Comparison of ENCODE assay signal across 27 cellular contexts in the genomic region with DNA sequence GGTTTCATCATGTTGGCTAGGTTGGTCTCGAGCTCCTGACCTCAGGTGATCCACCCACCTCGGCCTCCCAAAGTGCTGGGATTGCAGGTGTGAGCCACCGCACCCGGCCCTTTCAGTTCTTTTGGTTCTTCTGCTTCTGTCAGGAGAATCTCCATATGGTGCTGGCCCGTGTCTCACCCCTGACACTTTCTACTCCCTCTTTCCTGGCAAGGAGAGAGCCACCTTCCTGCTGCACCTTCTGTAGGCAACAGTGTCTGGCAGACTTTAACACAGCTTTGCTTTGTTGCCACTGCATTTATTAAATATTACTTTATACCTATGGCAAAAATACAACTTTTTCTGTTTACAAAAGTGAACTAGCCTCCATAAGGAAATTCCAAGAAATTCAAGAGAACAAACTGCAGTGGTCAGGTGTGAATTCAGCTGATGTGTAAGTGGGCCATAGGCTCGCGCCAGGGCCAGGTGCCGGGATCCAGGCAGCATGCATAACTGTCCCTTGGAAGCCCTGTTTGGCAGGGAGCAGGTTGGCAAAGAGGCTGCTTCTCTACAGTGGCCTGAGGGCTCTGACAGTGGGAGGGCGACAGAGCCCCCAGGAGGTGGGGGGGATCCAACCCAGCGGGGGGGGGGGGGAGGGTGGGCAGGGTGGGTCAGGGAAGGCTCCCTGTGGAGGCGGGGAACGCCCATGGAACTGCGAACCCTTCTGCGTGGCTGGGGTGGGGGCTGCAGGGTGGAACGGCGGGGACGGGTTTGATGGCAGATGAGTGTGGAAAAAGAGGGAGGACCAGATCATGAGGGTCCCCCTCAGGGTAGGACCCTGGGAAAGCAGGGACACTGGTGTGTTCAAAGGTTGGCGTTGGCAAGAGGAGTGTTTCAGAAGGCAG. TPM values are rescaled to one million over a fixed set of nuclear protein-coding genes. Genes with fewer than 3 reads are reported as not detected.
DNase-seq lines count a peak whose midpoint lies in the region; ATAC-seq, FAIRE-seq and TF ChIP-seq lines count a peak whose summit lies in the region.
"Had no signal": no experiment of that assay in that cellular context is flagged by ENCODE, and none has a peak within 500 bp of the region (broad histone marks: within the 10 kb centered on the region; RNA-seq: fewer than 3 reads in every experiment).

No MANE protein-coding gene starts in this region.

- intact Hi-C loops in CD14-positive monocyte (cut with micrococcal nuclease) = no loop called here
- intact Hi-C loops in K562 (cut with micrococcal nuclease) = no loop called here

- DNase-seq in CD14-positive monocyte (ENCODE audit: low spot score) (no peak), K562 (ENCODE audit: extremely low read depth in 1 of 4, low spot score in 3 of 4) (no peak), memory B cell (ENCODE audit: low spot score in 2 of 2) (no peak), NCI-H345 treated with DMSO at 0.1 percent for 48 hours (lab: John Stamatoyannopoulos, UW; ENCODE audit: unreplicated experiment) (no peak), OCI-M1 (lab: John Stamatoyannopoulos, UW) (no peak)
- DNase-seq: ACHN; activated CD4-positive, alpha-beta T cell treated with anti-CD3 and anti-CD28 coated beads, Interleukin-2, amount 50 U/mL, for 48 hours; activated CD4-positive, CD25-positive, alpha-beta regulatory T cell; anterior cingulate cortex; EL; left colon; naive B cell; NCI-H1105; NCI-H2029; NCI-H2227 treated with DMSO at 0.1 percent for 48 hours; NCI-H774; occipital lobe; SK-N-SH; uterus had no signal

- POLR2A ChIA-PET in K562 (lab: Yijun Ruan, JAX) = interaction anchor here (0.6 to 3.3 kb wide), 3 partner anchors 9 to 324 kb away, joined by 3 to 15 read pairs (median 4); no protein-coding TSS in a partner anchor

- CTCF ChIA-PET in K562 (lab: Yijun Ruan, JAX; ENCODE audit: low intra/inter-chr PET ratio) = no interaction called here

- peaks cover 0 to 4% (median 0%) of the 10 kb centered on the region in 7 donors for H3K9me3 Mint-ChIP-seq in CD14-positive monocyte
- H3K9me3 Mint-ChIP-seq in memory B cell = no peaks in the 10 kb centered on the region
- H3K9me3 Mint-ChIP-seq: naive B cell had no signal

- TF ChIP-seq CTCF in CD14-positive monocyte (IDR thresholded peaks at IDR 0.05) (no peak), K562 (IDR thresholded peaks at IDR 0.05 in 2 of 3, conservative IDR thresholded peaks at IDR 0.05 in 1 of 3; ENCODE audit: insufficient read depth in 2 of 3, low read depth in 1 of 3, low read length in 3 of 3) (no peak)

- H3K36me3 Mint-ChIP-seq in CD14-positive monocyte (peaks cover 82 to 93% of the 10 kb centered on the region in 2 donors), memory B cell (peaks cover 29% of the 10 kb centered on the region)

- TF ChIP-seq EP300 in K562 (IDR thresholded peaks at IDR 0.05; ENCODE audit: low read length) = no peak

- no peak for FAIRE-seq in K562 (lab: Jason Lieb, UNC)

- H3K9me3 ChIP-seq in K562 (replicated peaks; ENCODE audit: control insufficient read depth, insufficient read depth, low read depth, low read length) = no peaks in the 10 kb centered on the region
- H3K9me3 ChIP-seq: BLaER1, heart left ventricle, SK-N-SH, suprapubic skin, uterus had no signal

- no peaks in the 10 kb centered on the region for H3K79me2 ChIP-seq in K562 (ENCODE audit: control insufficient read depth, insufficient read depth, low read length)

- no peaks in the 10 kb centered on the region for H3K9me1 ChIP-seq in K562 (ENCODE audit: control insufficient read depth, insufficient read depth, low read length)

- ATAC-seq in K562 = no peak
- no peak for ATAC-seq in memory B cell (ENCODE audit: low read depth)
- ATAC-seq in HG03095 (IDR thresholded peaks at IDR 0.05; ENCODE audit: unreplicated experiment) = no peak
- ATAC-seq in GM18873 (IDR thresholded peaks at IDR 0.05; ENCODE audit: low FRiP score, unreplicated experiment) = no peak
- ATAC-seq: heart left ventricle, left colon had no signal

- H3K36me3 ChIP-seq in K562 (ENCODE audit: control insufficient read depth, insufficient read depth, low read length) = peaks cover 83% of the 10 kb centered on the region; the same call in 2 of the 3 replicates
- H3K36me3 ChIP-seq: uterus had no signal

- WGBS in K562 (ENCODE audit: insufficient coverage, low coverage, missing lambda C conversion rate) = 90% methylated on average over 9 of the region's 18 CpGs

- no peak overlapping the region for H2AFZ ChIP-seq in K562 (ENCODE audit: low read depth, low read length)

- H3K27me3 ChIP-seq in K562 (ENCODE audit: control insufficient read depth in 2 of 2, insufficient read depth in 2 of 2, low read length in 2 of 2) = no peaks in the 10 kb centered on the region
- H3K27me3 ChIP-seq: BLaER1, dorsolateral prefrontal cortex, heart left ventricle, suprapubic skin, uterus had no signal

- TF ChIP-seq POLR2A in GM19099 (IDR thresholded peaks at IDR 0.05; ENCODE audit: extremely low read depth, insufficient read length, low read depth) (peak; percentile 19), K562 (conservative IDR thresholded peaks at IDR 0.05) (no peak)

- H3K27ac Mint-ChIP-seq in CD14-positive monocyte (peak overlapping the region; percentile 54 to 90 (median 81)), memory B cell (peak overlapping the region; percentile 49)

- H3K4me1 ChIP-seq in K562 (replicated peaks in 1 of 2; ENCODE audit: control insufficient read depth in 2 of 2, insufficient read depth in 2 of 2, low read length in 2 of 2) = peaks cover 0 to 3% of the 10 kb centered on the region in 2 experiments; a peak in 2 of 5 replicates
- H3K4me1 ChIP-seq: BLaER1, suprapubic skin, uterus had no signal

- H3K9ac ChIP-seq in K562 (ENCODE audit: insufficient read depth in 1 of 2, low read depth in 2 of 2, low read length in 2 of 2) = no peak overlapping the region
- H3K9ac ChIP-seq: BLaER1, SK-N-SH had no signal

- no peak overlapping the region for H3K4me3 ChIP-seq in K562
- H3K4me3 ChIP-seq: BLaER1, dorsolateral prefrontal cortex, heart left ventricle, skin epidermis, suprapubic skin, uterus had no signal

- H3K27ac ChIP-seq in K562 (ENCODE audit: extremely low read depth, low read depth, low read length) = no peak overlapping the region
- H3K27ac ChIP-seq: BLaER1, heart left ventricle, suprapubic skin, uterus had no signal

- BruUV-seq in K562 (replicated peaks; lab: Mats Ljungman, UMichigan) = no TSS peak

- no peak for TF ChIP-seq RAD21 in K562 (CRISPR knock-in tag; conservative IDR thresholded peaks at IDR 0.05 in 1 of 2, IDR thresholded peaks at IDR 0.05 in 1 of 2)

- H3K27me3 Mint-ChIP-seq in CD14-positive monocyte (ENCODE audit: low read depth in 3 of 3) = peaks cover 0 to 2% (median 0%) of the 10 kb centered on the region in 3 donors
- no peaks in the 10 kb centered on the region for H3K27me3 Mint-ChIP-seq in memory B cell
- H3K27me3 Mint-ChIP-seq: naive B cell had no signal

- H3K4me1 Mint-ChIP-seq in CD14-positive monocyte = peaks cover 42% of the 10 kb centered on the region
- peaks cover 18% of the 10 kb centered on the region for H3K4me1 Mint-ChIP-seq in memory B cell

- in situ Hi-C loops in K562 (cut with MboI) = no loop called here

- H3K4me2 ChIP-seq in K562 (ENCODE audit: insufficient read depth, low read length) = no peak overlapping the region
- H3K4me2 ChIP-seq: BLaER1, SK-N-SH had no signal

- no peaks in the 10 kb centered on the region for H4K20me1 ChIP-seq in K562 (replicated peaks; ENCODE audit: control insufficient read depth, insufficient read depth, low read length)

- H3K4me3 Mint-ChIP-seq in CD14-positive monocyte = no peak overlapping the region
- H3K4me3 Mint-ChIP-seq in memory B cell = no peak overlapping the region
- H3K4me3 Mint-ChIP-seq: naive B cell had no signal

TF ChIP-seq in K562, 482 proteins besides CTCF, POLR2A, EP300 and RAD21 (continues in another document):
- no peak for TF ChIP-seq MYC (IDR thresholded peaks at IDR 0.05; ENCODE audit: low read depth, low read length)
- no peak for TF ChIP-seq MYC (CRISPR knock-in tag; IDR thresholded peaks at IDR 0.05; ENCODE audit: borderline replicate concordance, low read depth)

RNA-seq across cellular contexts. Expression of gene CTSH, which starts 21.1 kb away (rescaled TPM):
- polyA plus RNA-seq in CD14-positive monocyte = 100 to 1,000 TPM; 756 to 884 TPM
- total RNA-seq in K562 (2011; cell fraction: chromatin; rRNA removed; ENCODE audit: low replicate concordance) = 299 and 667 TPM in 2 replicates
- 475 and 577 TPM in 2 replicates for total RNA-seq in K562 (2011; cell fraction: nucleolus; rRNA removed)
- 452 and 464 TPM in 2 replicates for total RNA-seq in K562 (2011; cell fraction: nucleoplasm; rRNA removed)
- 221 and 262 TPM in 2 replicates for total RNA-seq in K562 (2014; rRNA removed)
- 130 and 158 TPM in 2 replicates for total RNA-seq in K562 (2014; rRNA removed; fragmentation: Illumina TruSeq; extraction: Trizol)
- total RNA-seq in K562 (2015; rRNA removed; fragmentation: Illumina TruSeq; extraction: Trizol) = 169 and 170 TPM in 2 replicates
- total RNA-seq in K562 (2021) = 173 TPM in 2 replicates
- polyA plus RNA-seq in K562 (2011; rRNA removed) = 346 and 462 TPM in 2 replicates
- polyA plus RNA-seq in K562 (2011; cell fraction: cytosol; rRNA removed) = 293 and 363 TPM in 2 replicates
- 419 and 596 TPM in 2 replicates for polyA plus RNA-seq in K562 (2011; cell fraction: nucleus; rRNA removed)
- 197 and 377 TPM in 2 replicates for polyA plus RNA-seq in K562 (2012)
- 264 and 319 TPM in 2 replicates for polyA plus RNA-seq in K562 (2014; fragmentation: Illumina TruSeq; extraction: Trizol)
- polyA plus RNA-seq in K562 (2014; fragmentation: Nextera tagmentation; extraction: Ambion mirVana) = 10 to 100 TPM; 15.0 to 35.1 TPM
- 314 and 326 TPM in 2 replicates for polyA plus RNA-seq in K562 (2014; rRNA removed)
- 172 and 231 TPM in 2 replicates for polyA minus RNA-seq in K562 (2011; rRNA and poly(A)+ RNA removed)
- polyA minus RNA-seq in K562 (2011; cell fraction: cytosol; rRNA and poly(A)+ RNA removed) = 126 and 148 TPM in 2 replicates
- 135 and 136 TPM in 2 replicates for polyA minus RNA-seq in K562 (2011; cell fraction: nucleus; rRNA and poly(A)+ RNA removed)

RNA-seq across cellular contexts. Expression of gene MORF4L1, which starts 51.0 kb away (rescaled TPM):
- 100 to 1,000 TPM; 224 to 242 TPM for polyA plus RNA-seq in CD14-positive monocyte
- 78.8 and 247 TPM in 2 replicates for total RNA-seq in K562 (2011; cell fraction: chromatin; rRNA removed; ENCODE audit: low replicate concordance)
- 43.7 and 63.3 TPM in 2 replicates for total RNA-seq in K562 (2011; cell fraction: nucleolus; rRNA removed)
- 127 and 191 TPM in 2 replicates for total RNA-seq in K562 (2011; cell fraction: nucleoplasm; rRNA removed)
- total RNA-seq in K562 (2014; rRNA removed) = 202 and 281 TPM in 2 replicates
- total RNA-seq in K562 (2014; rRNA removed; fragmentation: Illumina TruSeq; extraction: Trizol) = 127 and 157 TPM in 2 replicates
- total RNA-seq in K562 (2015; rRNA removed; fragmentation: Illumina TruSeq; extraction: Trizol) = 193 and 197 TPM in 2 replicates
- 187 and 240 TPM in 2 replicates for total RNA-seq in K562 (2021)
- 268 and 400 TPM in 2 replicates for polyA plus RNA-seq in K562 (2011; rRNA removed)
- polyA plus RNA-seq in K562 (2011; cell fraction: cytosol; rRNA removed) = 61.7 and 122 TPM in 2 replicates
- polyA plus RNA-seq in K562 (2011; cell fraction: nucleus; rRNA removed) = 49.9 and 79.3 TPM in 2 replicates
- 208 and 400 TPM in 2 replicates for polyA plus RNA-seq in K562 (2012)
- 497 and 578 TPM in 2 replicates for polyA plus RNA-seq in K562 (2014; fragmentation: Illumina TruSeq; extraction: Trizol)
- 100 to 1,000 TPM; 244 to 365 TPM for polyA plus RNA-seq in K562 (2014; fragmentation: Nextera tagmentation; extraction: Ambion mirVana)
- polyA plus RNA-seq in K562 (2014; rRNA removed) = 454 and 615 TPM in 2 replicates
- 149 and 157 TPM in 2 replicates for polyA minus RNA-seq in K562 (2011; rRNA and poly(A)+ RNA removed)
- polyA minus RNA-seq in K562 (2011; cell fraction: cytosol; rRNA and poly(A)+ RNA removed) = 46.6 and 48.9 TPM in 2 replicates
- polyA minus RNA-seq in K562 (2011; cell fraction: nucleus; rRNA and poly(A)+ RNA removed) = 35.3 and 77.4 TPM in 2 replicates
